8 cellular contexts compared by ENCODE assay signal in genomic region chr17:14300628-14301278, GRCh38. TPM values are rescaled to one million over a fixed set of nuclear protein-coding genes. Genes with fewer than 3 reads are reported as not detected.
A peak's percentile ranks its signal among the peaks of the same experiment; 100 is the strongest.
DNase-seq lines count a peak whose midpoint lies in the region; ATAC-seq and TF ChIP-seq lines count a peak whose summit lies in the region.

Gene HS3ST3B1 (plus strand): TSS chr17:14301081. CDS start chr17:14301519, 438 bp downstream.

- H3K36me3 ChIP-seq in endodermal cell (ENCODE audit: control insufficient read depth, insufficient read depth, low read length) (no peaks in the 10 kb centered on the region), mesenchymal stem cell (ENCODE audit: control insufficient read depth in 1 of 2, insufficient read depth in 2 of 2, low read depth in 1 of 2, low read length in 2 of 2) (peaks cover 0 to 3% of the 10 kb centered on the region in 2 experiments)

- peak within 1 kb of the TSS; percentile 96 for H3K4me2 ChIP-seq in mesenchymal stem cell (ENCODE audit: low read length, poor library complexity, severe bottlenecking)

- TF ChIP-seq CTCF in C4-2B (conservative IDR thresholded peaks at IDR 0.05), result no peak
- no peak for TF ChIP-seq CTCF in endodermal cell (conservative IDR thresholded peaks at IDR 0.05)

- H2BK15ac ChIP-seq in mesenchymal stem cell (ENCODE audit: low read depth, poor library complexity, severe bottlenecking), result peak within 1 kb of the TSS; percentile 86

- H4K91ac ChIP-seq in mesenchymal stem cell (ENCODE audit: low read length), result peak within 1 kb of the TSS; percentile 70

- peak within 1 kb of the TSS; percentile 82 for H3K4me3 Mint-ChIP-seq in activated CD8-positive, alpha-beta memory T cell treated with anti-CD3 and anti-CD28 coated beads, Interleukin-2, amount 10 ng/mL, durations not matched to agents 7 days and 5 days
- peak within 1 kb of the TSS; percentile 65 for H3K4me3 Mint-ChIP-seq in endodermal cell

- H2BK12ac ChIP-seq in mesenchymal stem cell (ENCODE audit: low read length in 2 of 2), result peak within 1 kb of the TSS; percentile 30 to 87

- H3K4me1 ChIP-seq in endodermal cell (ENCODE audit: control insufficient read depth, insufficient read depth, low read length), result no peaks in the 10 kb centered on the region
- H3K4me1 ChIP-seq in mesenchymal stem cell (ENCODE audit: control insufficient read depth, insufficient read depth, low read depth, low read length), result peaks cover 51% of the 10 kb centered on the region

- H3K36me3 Mint-ChIP-seq in activated CD8-positive, alpha-beta memory T cell treated with anti-CD3 and anti-CD28 coated beads, Interleukin-2, amount 10 ng/mL, durations not matched to agents 7 days and 5 days, result peaks cover 2% of the 10 kb centered on the region
- H3K36me3 Mint-ChIP-seq in endodermal cell (ENCODE audit: low read depth), result no peaks in the 10 kb centered on the region

- H3K18ac ChIP-seq in mesenchymal stem cell (ENCODE audit: low read depth in 1 of 2, low read length in 2 of 2), result peak within 1 kb of the TSS; percentile 80 to 97

- H2AK5ac ChIP-seq in mesenchymal stem cell (ENCODE audit: low read length, severe bottlenecking), result no peak within 1 kb of the TSS

- H3K4me3 ChIP-seq in endodermal cell (ENCODE audit: low read length) (peak within 1 kb of the TSS; percentile 92), mesenchymal stem cell (ENCODE audit: insufficient read depth in 1 of 2, low read depth in 1 of 2, low read length in 2 of 2) (peak within 1 kb of the TSS; percentile 62 to 100)

- H3K23ac ChIP-seq in mesenchymal stem cell (ENCODE audit: low read length in 2 of 2), result peak within 1 kb of the TSS; percentile 91 to 99

- peak within 1 kb of the TSS; percentile 86 for H3K27ac Mint-ChIP-seq in activated CD8-positive, alpha-beta memory T cell treated with anti-CD3 and anti-CD28 coated beads, Interleukin-2, amount 10 ng/mL, durations not matched to agents 7 days and 5 days
- peak within 1 kb of the TSS; percentile 81 for H3K27ac Mint-ChIP-seq in endodermal cell

- H2BK5ac ChIP-seq in mesenchymal stem cell (ENCODE audit: low read depth, low read length, poor library complexity, severe bottlenecking), result no peak within 1 kb of the TSS

- peak within 1 kb of the TSS; percentile 64 for H2BK120ac ChIP-seq in mesenchymal stem cell (ENCODE audit: low read depth, low read length)

- CTCF ChIA-PET in activated CD8-positive, alpha-beta memory T cell treated with anti-CD3 and anti-CD28 coated beads, Interleukin-2, amount 10 ng/mL, durations not matched to agents 7 days and 5 days (lab: Charles Lee), result interaction anchor here (0.6 to 3.8 kb wide), 18 partner anchors 8 to 1282 kb away, joined by 3 to 48 read pairs (median 3); partner anchors contain the start of genes COX10 and ELAC2

- H3K4me1 Mint-ChIP-seq in activated CD8-positive, alpha-beta memory T cell treated with anti-CD3 and anti-CD28 coated beads, Interleukin-2, amount 10 ng/mL, durations not matched to agents 7 days and 5 days, result peaks cover 53% of the 10 kb centered on the region
- H3K4me1 Mint-ChIP-seq in endodermal cell, result peaks cover 46% of the 10 kb centered on the region

- H3K9ac ChIP-seq in endodermal cell (ENCODE audit: extremely low read depth, low read length, poor library complexity, severe bottlenecking), result peak within 1 kb of the TSS; percentile 47
- H3K9ac ChIP-seq in mesenchymal stem cell (ENCODE audit: low read length), result peak within 1 kb of the TSS; percentile 95

- WGBS in endodermal cell (ENCODE audit: insufficient coverage in 1 of 2, insufficient read length in 1 of 2), 2 experiments, result 0% methylated on average over 5 to 48 of the region's 48 CpGs
- 1% methylated on average over 48 of the region's 48 CpGs for WGBS in mesenchymal stem cell

- H3K9me3 Mint-ChIP-seq in activated CD8-positive, alpha-beta memory T cell treated with anti-CD3 and anti-CD28 coated beads, Interleukin-2, amount 10 ng/mL, durations not matched to agents 7 days and 5 days (ENCODE audit: low read depth), result no peaks in the 10 kb centered on the region
- H3K9me3 Mint-ChIP-seq in endodermal cell, result no peaks in the 10 kb centered on the region

- peaks cover 66% of the 10 kb centered on the region for H3K27me3 ChIP-seq in endodermal cell (ENCODE audit: control insufficient read depth, insufficient read depth, low read length, poor library complexity, severe bottlenecking)
- peaks cover 2 to 77% of the 10 kb centered on the region in 2 experiments for H3K27me3 ChIP-seq in mesenchymal stem cell (ENCODE audit: control insufficient read depth in 1 of 2, insufficient read depth in 1 of 2, low read length in 2 of 2)

- DNase-seq in NOMO-1 (lab: John Stamatoyannopoulos, UW; ENCODE audit: unreplicated experiment in 2 of 2) (peak; percentile 97 to 99), endodermal cell (peak; percentile 100), mesenchymal stem cell (peak; percentile 100)
- peak; percentile 100 for DNase-seq in activated CD8-positive, alpha-beta memory T cell treated with anti-CD3 and anti-CD28 coated beads, Interleukin-2, amount 10 ng/mL, durations not matched to agents 7 days and 5 days
- DNase-seq in stimulated activated CD8-positive, alpha-beta memory T cell treated with anti-CD3 and anti-CD28 coated beads, Interleukin-12 subunit alpha, Interleukin-12 subunit beta, amount 100 ng/mL, for 1 hour (ENCODE audit: low read depth), result peak; percentile 98

- H3K27ac ChIP-seq in C4-2B, result peak within 1 kb of the TSS; percentile 54
- peak within 1 kb of the TSS; percentile 43 for H3K27ac ChIP-seq in endodermal cell (ENCODE audit: low read depth, low read length)
- no peak within 1 kb of the TSS for H3K27ac ChIP-seq in mesenchymal stem cell (ENCODE audit: low read length, poor library complexity, severe bottlenecking)

- peak; percentile 78 for ATAC-seq in GM19397 (IDR thresholded peaks at IDR 0.05; ENCODE audit: unreplicated experiment)
- peak; percentile 66 for ATAC-seq in HG03558 (IDR thresholded peaks at IDR 0.05; ENCODE audit: extremely low read depth, unreplicated experiment)
- peak; percentile 90 for ATAC-seq in activated CD8-positive, alpha-beta memory T cell treated with anti-CD3 and anti-CD28 coated beads, Interleukin-2, amount 10 ng/mL, durations not matched to agents 7 days and 5 days

- H3K14ac ChIP-seq in mesenchymal stem cell (ENCODE audit: low read length in 2 of 2), result peak within 1 kb of the TSS; percentile 62 to 98

- peak within 1 kb of the TSS; percentile 62 for H2AFZ ChIP-seq in mesenchymal stem cell (ENCODE audit: low read depth, low read length)

- H3K79me1 ChIP-seq in mesenchymal stem cell (replicated peaks; ENCODE audit: low read length, poor library complexity, severe bottlenecking), result no peaks in the 10 kb centered on the region

- H3K9me3 ChIP-seq in endodermal cell (ENCODE audit: control insufficient read depth, low read length) (no peaks in the 10 kb centered on the region), mesenchymal stem cell (ENCODE audit: control insufficient read depth, low read length) (no peaks in the 10 kb centered on the region)

- peak within 1 kb of the TSS; percentile 66 for H4K8ac ChIP-seq in mesenchymal stem cell (ENCODE audit: low read length)

- H3K27me3 Mint-ChIP-seq in activated CD8-positive, alpha-beta memory T cell treated with anti-CD3 and anti-CD28 coated beads, Interleukin-2, amount 10 ng/mL, durations not matched to agents 7 days and 5 days, result peaks cover 46% of the 10 kb centered on the region
- H3K27me3 Mint-ChIP-seq in endodermal cell (ENCODE audit: insufficient read depth), result peaks cover 84% of the 10 kb centered on the region

- peak within 1 kb of the TSS; percentile 68 to 90 for H3K4ac ChIP-seq in mesenchymal stem cell (ENCODE audit: low read depth in 1 of 2, low read length in 2 of 2)

RNA-seq across cellular contexts. Expression of gene HS3ST3B1, which starts in this region (rescaled TPM):
- total RNA-seq in activated CD8-positive, alpha-beta memory T cell treated with anti-CD3 and anti-CD28 coated beads, Interleukin-2, amount 10 ng/mL, durations not matched to agents 7 days and 5 days, result 10 to 100 TPM in 1 of 2 experiments, 1 to 10 TPM in 1; 6.9 to 24.9 TPM
- total RNA-seq in endodermal cell, result 1 to 10 TPM; 5.6 to 6.9 TPM
- polyA plus RNA-seq in endodermal cell (2013, experiment 1 of 2), result 8.7 TPM
- polyA plus RNA-seq in endodermal cell (2013, experiment 2 of 2), result 7.3 TPM
- 16.0 TPM for polyA plus RNA-seq in mesenchymal stem cell (2013, experiment 1 of 2)
- polyA plus RNA-seq in mesenchymal stem cell (2013, experiment 2 of 2), result 15.8 TPM
